Comparison of ENCODE assay signal across 8 cellular contexts in genomic region chr13:109786457-109787134, GRCh38. TPM values are rescaled to one million over a fixed set of nuclear protein-coding genes. Genes with fewer than 3 reads are reported as not detected.
DNase-seq lines count a peak whose midpoint lies in the region; TF ChIP-seq lines count a peak whose summit lies in the region.

IRS2 (minus strand) TSS chr13:109786583; CDS start chr13:109786053, 530 bp downstream.

- peaks cover 13% of the 10 kb centered on the region for H3K4me1 Mint-ChIP-seq in stimulated activated naive CD8-positive, alpha-beta T cell treated with anti-CD3 and anti-CD28 coated beads, Interleukin-15, Interleukin-2, amounts not matched to agents 100 ng/mL and 50 ng/mL, for 24 hours (ENCODE audit: low read depth)

- H3K4me2 ChIP-seq in neural cell (ENCODE audit: low read length): peak within 1 kb of the TSS; percentile 63

- H2AFZ ChIP-seq in neural cell (ENCODE audit: low read depth, low read length): peak within 1 kb of the TSS; percentile 36

- H3K4me3 ChIP-seq in LNCaP clone FGC (ENCODE audit: low read depth, low read length): peak within 1 kb of the TSS; percentile 62
- peak within 1 kb of the TSS; percentile 87 for H3K4me3 ChIP-seq in neural cell (ENCODE audit: low read length)

- peak within 1 kb of the TSS; percentile 77 for H3K27ac ChIP-seq in neural cell (ENCODE audit: low read length)

- TF ChIP-seq RAD21 in neural cell (conservative IDR thresholded peaks at IDR 0.05): peak; percentile 45

- no peaks in the 10 kb centered on the region for H3K9me3 ChIP-seq in neural cell (ENCODE audit: low read length)

- H3K27ac Mint-ChIP-seq in stimulated activated naive CD8-positive, alpha-beta T cell treated with anti-CD3 and anti-CD28 coated beads, Interleukin-15, Interleukin-2, amounts not matched to agents 100 ng/mL and 50 ng/mL, for 24 hours: peak within 1 kb of the TSS; percentile 55

- H3K27me3 Mint-ChIP-seq in stimulated activated naive CD8-positive, alpha-beta T cell treated with anti-CD3 and anti-CD28 coated beads, Interleukin-15, Interleukin-2, amounts not matched to agents 100 ng/mL and 50 ng/mL, for 24 hours: peaks cover 18% of the 10 kb centered on the region

- H3K9me3 Mint-ChIP-seq in stimulated activated naive CD8-positive, alpha-beta T cell treated with anti-CD3 and anti-CD28 coated beads, Interleukin-15, Interleukin-2, amounts not matched to agents 100 ng/mL and 50 ng/mL, for 24 hours: no peaks in the 10 kb centered on the region

- H3K36me3 Mint-ChIP-seq in stimulated activated naive CD8-positive, alpha-beta T cell treated with anti-CD3 and anti-CD28 coated beads, Interleukin-15, Interleukin-2, amounts not matched to agents 100 ng/mL and 50 ng/mL, for 24 hours (ENCODE audit: low read depth): no peaks in the 10 kb centered on the region

- H3K9ac ChIP-seq in neural cell (ENCODE audit: low read length): peak within 1 kb of the TSS; percentile 82

- H3F3A ChIP-seq in neural cell (ENCODE audit: insufficient read depth, low read length, poor library complexity, severe bottlenecking): peaks cover 3% of the 10 kb centered on the region

- no peak for TF ChIP-seq CTCF in LNCaP clone FGC (IDR thresholded peaks at IDR 0.05; ENCODE audit: control insufficient read depth, extremely low read depth, insufficient read depth)
- TF ChIP-seq CTCF in neural cell (IDR thresholded peaks at IDR 0.05; ENCODE audit: poor library complexity, severe bottlenecking): no peak

- H3K4me3 Mint-ChIP-seq in stimulated activated naive CD8-positive, alpha-beta T cell treated with anti-CD3 and anti-CD28 coated beads, Interleukin-15, Interleukin-2, amounts not matched to agents 100 ng/mL and 50 ng/mL, for 24 hours: peak within 1 kb of the TSS; percentile 82

- no peaks in the 10 kb centered on the region for H4K20me1 ChIP-seq in neural cell (ENCODE audit: insufficient read depth)

- H3K9me2 ChIP-seq in neural cell (ENCODE audit: insufficient read depth, low read length): no peaks in the 10 kb centered on the region

- H3K27me3 ChIP-seq in neural cell (ENCODE audit: insufficient read depth, low read depth, low read length): no peaks in the 10 kb centered on the region

- H3K79me2 ChIP-seq in neural cell (replicated peaks; ENCODE audit: insufficient read depth, low read length): peaks cover 3% of the 10 kb centered on the region

- H3K36me3 ChIP-seq in neural cell (ENCODE audit: insufficient read depth, low read length): peaks cover 3% of the 10 kb centered on the region

- DNase-seq in EL: peak; percentile 90
- peak; percentile 90 for DNase-seq in H4 (ENCODE audit: low spot score)
- no peak for DNase-seq in LNCaP clone FGC (ENCODE audit: low read depth)
- DNase-seq in SHP77 (lab: John Stamatoyannopoulos, UW): peak; percentile 99 to 100
- peak; percentile 86 for DNase-seq in activated gamma-delta T cell (lab: John Stamatoyannopoulos, UW)
- DNase-seq in fibroblast of the conjunctiva (ENCODE audit: low read depth): peak; percentile 86

- TF ChIP-seq EP300 in neural cell (conservative IDR thresholded peaks at IDR 0.05; ENCODE audit: poor library complexity, severe bottlenecking): peak; percentile 24

TF ChIP-seq in neural cell, 6 proteins besides CTCF, POLR2A, EP300 and RAD21:
- TF ChIP-seq REST (IDR thresholded peaks at IDR 0.05; ENCODE audit: borderline replicate concordance): peak; percentile 85
- peak; percentile 86 for TF ChIP-seq TAF1 (IDR thresholded peaks at IDR 0.05; ENCODE audit: low read depth)
- TF ChIP-seq POLR2AphosphoS5 (IDR thresholded peaks at IDR 0.05): peak; percentile 99
- peak; percentile 20 for TF ChIP-seq SMC3 (conservative IDR thresholded peaks at IDR 0.05; ENCODE audit: poor library complexity)
- no peak for TF ChIP-seq MXI1 (conservative IDR thresholded peaks at IDR 0.05; ENCODE audit: poor library complexity, severe bottlenecking)
- no peak for TF ChIP-seq EZH2 (IDR thresholded peaks at IDR 0.05; ENCODE audit: borderline replicate concordance, insufficient read depth, low read length, poor library complexity, severe bottlenecking)
TF ChIP-seq in neural cell: peak in this region for 4.

RNA-seq across cellular contexts. Expression of gene IRS2, which starts in this region (rescaled TPM):
- 0.14 and 0.45 TPM in 2 replicates for total RNA-seq in H4 (2014; rRNA removed; shearing (Covaris generic))
- 5.8 and 7.1 TPM in 2 replicates for polyA plus RNA-seq in neural cell
- polyA minus RNA-seq in neural cell: 13.8 and 15.6 TPM in 2 replicates

Comparison
In these comparisons a context has a peak if more than half of its experiments do, and no peak if none do; other contexts are left out.
1. Peak in DNase-seq in H4; RNA of the gene not detected or under 1 TPM.